In genomic region chr11:45771194-45771941, GRCh38 we compare ENCODE assay signal across 8 cellular contexts. TPM values are rescaled to one million over a fixed set of nuclear protein-coding genes. Genes with fewer than 3 reads are reported as not detected.
DNase-seq lines count a peak whose midpoint lies in the region; ATAC-seq and TF ChIP-seq lines count a peak whose summit lies in the region.

No MANE protein-coding gene starts in this region.

- H3K9me3 Mint-ChIP-seq in endothelial cell (ENCODE audit: unreplicated experiment), result no peaks in the 10 kb centered on the region

- ATAC-seq in GM18868 (IDR thresholded peaks at IDR 0.05; ENCODE audit: unreplicated experiment), result peak; percentile 50
- ATAC-seq in HG03280 (IDR thresholded peaks at IDR 0.05; ENCODE audit: unreplicated experiment), result peak; percentile 57

- TF ChIP-seq CTCF in AG10803 (conservative IDR thresholded peaks at IDR 0.05; ENCODE audit: low read length), result peak; percentile 86
- TF ChIP-seq CTCF in endothelial cell (IDR thresholded peaks at IDR 0.05; ENCODE audit: unreplicated experiment), result peak; percentile 85

- peak overlapping the region; percentile 25 for H3K27ac Mint-ChIP-seq in endothelial cell (ENCODE audit: unreplicated experiment)

- no peaks in the 10 kb centered on the region for H3K36me3 Mint-ChIP-seq in endothelial cell (ENCODE audit: low read depth, unreplicated experiment)

- DNase-seq in AG10803 (ENCODE audit: low read depth) (peak; percentile 16), NCI-H774 (lab: John Stamatoyannopoulos, UW) (peak; percentile 44), endothelial cell (ENCODE audit: low spot score) (peak; percentile 86), midbrain (lab: John Stamatoyannopoulos, UW) (peak; percentile 69)
- peak; percentile 28 to 49 for DNase-seq in activated CD8-positive, alpha-beta memory T cell treated with anti-CD3 and anti-CD28 coated beads for 4 hours (ENCODE audit: low read depth in 2 of 2)
- peak; percentile 37 to 42 for DNase-seq in stimulated activated CD8-positive, alpha-beta memory T cell treated with anti-CD3 and anti-CD28 coated beads, Interleukin-15, amount 100 ng/mL, for 48 hours (ENCODE audit: low read depth in 2 of 2)

- peaks cover 6% of the 10 kb centered on the region for H3K4me1 Mint-ChIP-seq in endothelial cell (ENCODE audit: unreplicated experiment)

- peak overlapping the region; percentile 65 for H3K4me3 ChIP-seq in AG10803 (ENCODE audit: low read length)

- no peaks in the 10 kb centered on the region for H3K27me3 Mint-ChIP-seq in endothelial cell (ENCODE audit: unreplicated experiment)

- peak overlapping the region; percentile 87 for H3K4me3 Mint-ChIP-seq in endothelial cell (ENCODE audit: unreplicated experiment)

RNA-seq across cellular contexts. Expression of gene SLC35C1, which starts 33.6 kb away (rescaled TPM):
- 13.9 TPM for total RNA-seq in endothelial cell (ENCODE audit: unreplicated experiment)

Comparison
In these comparisons a context has a peak if more than half of its experiments do, and no peak if none do; other contexts are left out.
1. Peak in every context shown above with its lines: DNase-seq, ATAC-seq and H3K4me3 ChIP-seq.
2. DNase-seq: peak in every context shown above with its lines; median percentile 86 in endothelial cell; 69 in midbrain; 44 in NCI-H774; 40 in stimulated activated CD8-positive, alpha-beta memory T cell treated with anti-CD3 and anti-CD28 coated beads, Interleukin-15, amount 100 ng/mL, for 48 hours; 38 in activated CD8-positive, alpha-beta memory T cell treated with anti-CD3 and anti-CD28 coated beads for 4 hours; 16 in AG10803.